In genomic region chr3:171684226-171684625, GRCh38 we compare ENCODE assay signal across 16 cellular contexts.
A peak's percentile ranks its signal among the peaks of the same experiment; 100 is the strongest.
DNase-seq lines count a peak whose midpoint lies in the region; ATAC-seq, FAIRE-seq and TF ChIP-seq lines count a peak whose summit lies in the region.
"Had no signal": no experiment of that assay in that cellular context is flagged by ENCODE, and none has a peak within 500 bp of the region (broad histone marks: within the 10 kb centered on the region; RNA-seq: fewer than 3 reads in every experiment).

No MANE protein-coding gene starts in this region.

- H3K79me2 ChIP-seq in HepG2 (ENCODE audit: insufficient read depth, low read length): no peaks in the 10 kb centered on the region

- peaks cover 2 to 10% (median 5%) of the 10 kb centered on the region in 4 donors for H3K36me3 ChIP-seq in liver (ENCODE audit: control insufficient read depth in 4 of 4, insufficient read depth in 3 of 4, low read depth in 1 of 4, low read length in 3 of 4)
- peaks cover 11 to 45% of the 10 kb centered on the region in 2 experiments for H3K36me3 ChIP-seq in HepG2 (replicated peaks in 1 of 2; ENCODE audit: control insufficient read depth in 1 of 2, insufficient read depth in 2 of 2, low read length in 2 of 2)
- H3K36me3 ChIP-seq in right lobe of liver: no peaks in the 10 kb centered on the region
- H3K36me3 ChIP-seq in small intestine (ENCODE audit: control insufficient read depth in 2 of 2, insufficient read depth in 2 of 2, low read length in 2 of 2): peaks cover 6 to 7% of the 10 kb centered on the region in 2 donors
- H3K36me3 ChIP-seq: BLaER1 had no signal

- peaks cover 0 to 24% (median 18%) of the 10 kb centered on the region in 4 donors for H3K4me1 ChIP-seq in liver (ENCODE audit: control insufficient read depth in 4 of 4, insufficient read depth in 4 of 4, low read length in 3 of 4)
- peaks cover 33% of the 10 kb centered on the region for H3K4me1 ChIP-seq in HepG2 (ENCODE audit: insufficient read depth, low read length)
- H3K4me1 ChIP-seq in right lobe of liver: peaks cover 0 to 26% (median 13%) of the 10 kb centered on the region in 4 donors
- H3K4me1 ChIP-seq in small intestine (ENCODE audit: control insufficient read depth in 2 of 2, insufficient read depth in 1 of 2, low read depth in 1 of 2, low read length in 1 of 2): peaks cover 3 to 12% of the 10 kb centered on the region in 2 donors
- H3K4me1 ChIP-seq: BLaER1 had no signal

- POLR2A ChIA-PET in HepG2 (lab: Yijun Ruan, JAX): no interaction called here

- WGBS in liver: 30% methylated on average over 2 of the region's 2 CpGs
- WGBS in HepG2 (ENCODE audit: low lambda C conversion rate): 94% methylated on average over 2 of the region's 2 CpGs
- WGBS in right lobe of liver (ENCODE audit: insufficient coverage, low coverage, low lambda C conversion rate, missing lambda C conversion rate): 35% methylated on average over 2 of the region's 2 CpGs
- WGBS in small intestine, 3 donors: 11 to 67% (median 36%) methylated on average over 2 of the region's 2 CpGs

- no peaks in the 10 kb centered on the region for H3K27me3 ChIP-seq in liver (ENCODE audit: control insufficient read depth in 4 of 4, insufficient read depth in 4 of 4, low read length in 3 of 4)
- H3K27me3 ChIP-seq in HepG2 (ENCODE audit: control insufficient read depth in 1 of 2, insufficient read depth in 2 of 2, low read length in 2 of 2): no peaks in the 10 kb centered on the region
- H3K27me3 ChIP-seq in right lobe of liver: no peaks in the 10 kb centered on the region
- no peaks in the 10 kb centered on the region for H3K27me3 ChIP-seq in small intestine (ENCODE audit: control insufficient read depth in 2 of 2, insufficient read depth in 2 of 2, low read length in 2 of 2)
- H3K27me3 ChIP-seq: BLaER1 had no signal

- H3K9me3 ChIP-seq in liver (ENCODE audit: control insufficient read depth in 4 of 4, low read length in 3 of 4) (no peaks in the 10 kb centered on the region), HepG2 (ENCODE audit: low read length) (no peaks in the 10 kb centered on the region), right lobe of liver (no peaks in the 10 kb centered on the region), small intestine (ENCODE audit: control insufficient read depth, low read depth) (no peaks in the 10 kb centered on the region)
- H3K9me3 ChIP-seq: BLaER1 had no signal

- TF ChIP-seq RAD21 in liver (IDR thresholded peaks at IDR 0.05) (no peak), HepG2 (CRISPR knock-in tag; IDR thresholded peaks at IDR 0.05) (no peak)

- H4K20me1 ChIP-seq in HepG2 (ENCODE audit: insufficient read depth, low read length): no peaks in the 10 kb centered on the region
- H4K20me1 ChIP-seq: BLaER1 had no signal

- H3K4me3 ChIP-seq in liver (ENCODE audit: low read depth in 1 of 3, low read length in 3 of 3) (no peak overlapping the region), HepG2 (replicated peaks in 1 of 3; ENCODE audit: insufficient read depth in 1 of 3, low read depth in 2 of 3, low read length in 3 of 3) (no peak overlapping the region), right lobe of liver (no peak overlapping the region), small intestine (ENCODE audit: low read depth in 1 of 2, low read length in 2 of 2) (no peak overlapping the region)
- H3K4me3 ChIP-seq: BLaER1 had no signal

- no peak for DNase-seq in HepG2 (ENCODE audit: low spot score)
- no peak for DNase-seq in right lobe of liver
- DNase-seq in small intestine: peak; percentile 96
- DNase-seq in NCI-H524 (lab: John Stamatoyannopoulos, UW): no peak
- DNase-seq: 8988T; CD4-positive, alpha-beta memory T cell; DMS153; DMS79; GF-D8; H9 had no signal

- no peak for TF ChIP-seq EP300 in HepG2 (IDR thresholded peaks at IDR 0.05; ENCODE audit: low read depth in 2 of 2, low read length in 2 of 2)
- TF ChIP-seq EP300 in HepG2 (CRISPR knock-in tag; IDR thresholded peaks at IDR 0.05; ENCODE audit: borderline replicate concordance): no peak

- intact Hi-C loops in HepG2 (cut with micrococcal nuclease; ENCODE audit: unreplicated experiment) (no loop called here), right lobe of liver (cut with DNase I) (no loop called here)

- no peak overlapping the region for H3K4me2 ChIP-seq in HepG2 (ENCODE audit: low read depth, low read length)
- H3K4me2 ChIP-seq: BLaER1 had no signal

- FAIRE-seq in HepG2 (lab: Jason Lieb, UNC) (no peak), small intestine (lab: Jason Lieb, UNC) (no peak)
- FAIRE-seq: GM19239, H1 had no signal

- CTCF ChIA-PET in HepG2 (lab: Yijun Ruan, JAX; ENCODE audit: low intra/inter-chr PET ratio, low total read pairs): no interaction called here

- ATAC-seq in HepG2 (no peak), right lobe of liver (peak in 3 of 4 donors; percentile 35 to 61 (median 61)), HG02610 (IDR thresholded peaks at IDR 0.05; ENCODE audit: unreplicated experiment) (no peak), GM18868 (IDR thresholded peaks at IDR 0.05; ENCODE audit: unreplicated experiment) (no peak)

- TF ChIP-seq POLR2A in HepG2 (IDR thresholded peaks at IDR 0.05; ENCODE audit: insufficient read depth in 1 of 2, low read depth in 2 of 2, low read length in 2 of 2) (no peak), right lobe of liver (IDR thresholded peaks at IDR 0.05) (no peak)

- BruUV-seq in HepG2 (replicated peaks; lab: Mats Ljungman, UMichigan): no TSS peak

- H2AFZ ChIP-seq in HepG2 (ENCODE audit: low read length): no peak overlapping the region

- in situ Hi-C loops in HepG2 (cut with HindIII; ENCODE audit: extremely low pct_ligation_motif_present, low pct_unique_long_range_greater_than_20kb): no loop called here

- no peak overlapping the region for H3K9ac ChIP-seq in liver (ENCODE audit: low read depth in 1 of 2, low read length in 2 of 2)
- H3K9ac ChIP-seq in HepG2 (ENCODE audit: insufficient read depth, low read depth, low read length): no peak overlapping the region
- H3K9ac ChIP-seq: BLaER1 had no signal

- no peak for TF ChIP-seq CTCF in liver (IDR thresholded peaks at IDR 0.05; ENCODE audit: low read depth, low read length, missing input control)
- no peak for TF ChIP-seq CTCF in HepG2 (CRISPR knock-in tag; IDR thresholded peaks at IDR 0.05)
- TF ChIP-seq CTCF in right lobe of liver (IDR thresholded peaks at IDR 0.05): no peak

- H3K27ac ChIP-seq in liver (ENCODE audit: low read depth in 1 of 2, low read length in 2 of 2): no peak overlapping the region
- H3K27ac ChIP-seq in HepG2 (ENCODE audit: extremely low read length, insufficient read depth, low read length): no peak overlapping the region
- H3K27ac ChIP-seq in right lobe of liver: no peak overlapping the region
- H3K27ac ChIP-seq in small intestine (ENCODE audit: low read depth in 1 of 2, low read length in 1 of 2): peak overlapping the region; percentile 80 to 93
- H3K27ac ChIP-seq: BLaER1 had no signal

TF ChIP-seq in liver, 16 proteins besides CTCF, POLR2A, EP300 and RAD21:
- peak in 1 of 2 donors; percentile 5 for TF ChIP-seq RXRA (IDR thresholded peaks at IDR 0.05)
- no peak for TF ChIP-seq EGR1 (IDR thresholded peaks at IDR 0.05; ENCODE audit: low read depth in 2 of 2)
- TF ChIP-seq HNF4A (conservative IDR thresholded peaks at IDR 0.05): peak; percentile 20 to 28

TF ChIP-seq in HepG2, 621 proteins besides CTCF, POLR2A, EP300 and RAD21:
- TF ChIP-seq MZF1 (CRISPR knock-in tag; IDR thresholded peaks at IDR 0.05; ENCODE audit: borderline replicate concordance) (no peak), ZNF367 (CRISPR knock-in tag; IDR thresholded peaks at IDR 0.05; ENCODE audit: borderline replicate concordance) (no peak), SOX6 (IDR thresholded peaks at IDR 0.05) (no peak), SOX6 (CRISPR knock-in tag; IDR thresholded peaks at IDR 0.05) (no peak), GATAD2A (CRISPR knock-in tag; IDR thresholded peaks at IDR 0.05) (no peak)

Comparison
In these comparisons a context has a peak if more than half of its experiments do, and no peak if none do; other contexts are left out.
1. ATAC-seq: peak in right lobe of liver (3 of 4); none in HepG2 (single experiment), HG02610 (single experiment) and GM18868 (single experiment).
2. H3K27ac ChIP-seq: peak in small intestine (2 of 2); none in liver (0 of 2), HepG2 (single experiment) and right lobe of liver (0 of 3).